Comparison of ENCODE assay signal across 8 cellular contexts in genomic region chr2:75139171-75139570, GRCh38.
"Had no signal": no experiment of that assay in that cellular context is flagged by ENCODE, and none has a peak within 500 bp of the region (broad histone marks: within the 10 kb centered on the region; RNA-seq: fewer than 3 reads in every experiment).

No MANE protein-coding gene starts in this region.

- H3K4me3 ChIP-seq: GM23248, HAP-1 had no signal

- FAIRE-seq: HepG2 had no signal

- ATAC-seq: HCT116, HepG2 had no signal

- H3K4me1 ChIP-seq: HAP-1 had no signal

- H3K36me3 ChIP-seq: HAP-1 had no signal

- H3K9ac ChIP-seq: GM23248 had no signal

- DNase-seq: GM23248, GOT3, H7, HFFc6, KBM-7 had no signal

- H3K27ac ChIP-seq: GM23248 had no signal

- H2AFZ ChIP-seq: GM23248 had no signal

- H3K9me3 ChIP-seq: HAP-1 had no signal
